28 cellular contexts compared by ENCODE assay signal in the genomic region with DNA sequence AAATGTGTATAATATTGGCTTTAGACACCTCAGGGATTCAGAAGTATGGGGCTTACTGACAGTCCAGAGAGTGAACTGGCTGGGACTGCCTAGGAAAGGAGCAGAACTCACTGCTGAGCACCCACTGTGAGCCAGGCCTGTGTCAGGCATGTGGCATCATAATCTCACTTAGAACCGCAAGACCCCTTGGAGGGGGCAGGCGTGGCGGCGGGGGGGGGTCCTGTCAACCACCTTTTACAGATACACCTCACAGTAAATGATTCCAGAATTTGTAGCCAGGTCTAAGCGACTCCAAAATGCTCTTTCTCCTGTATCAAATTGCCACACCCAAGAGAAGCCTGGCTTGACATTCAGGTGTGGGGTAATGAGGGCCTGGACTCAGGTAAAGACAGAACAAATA.
"Had no signal": no experiment of that assay in that cellular context is flagged by ENCODE, and none has a peak within 500 bp of the region (broad histone marks: within the 10 kb centered on the region; RNA-seq: fewer than 3 reads in every experiment).

No MANE protein-coding gene starts in this region.

- H3K4me1 Mint-ChIP-seq: stimulated activated effector memory CD8-positive, alpha-beta T cell treated with anti-CD3 and anti-CD28 coated beads, Interleukin-12 subunit alpha, Interleukin-12 subunit beta, amount 100 ng/mL, for 72 hours; stimulated activated memory B cell treated with anti-CD40 and anti-IgM and Interleukin-4, amounts not matched to agents 10 μg/mL and 1 μg/mL and 100 μg/mL, for 72 hours; stimulated activated naive B cell treated with anti-CD40 and anti-IgM and Interleukin-4, amounts not matched to agents 10 μg/mL and 1 μg/mL and 100 μg/mL, for 72 hours; stimulated activated naive CD8-positive, alpha-beta T cell treated with anti-CD3 and anti-CD28 coated beads, Interleukin-15, amount 100 ng/mL, for 72 hours had no signal

- H3K27ac ChIP-seq: stomach, suprapubic skin, testis, thoracic aorta, thyroid gland, tibial artery, tibial nerve, transverse colon, upper lobe of left lung, upper lobe of right lung, uterus, vagina had no signal

- H3K36me3 Mint-ChIP-seq: stimulated activated effector memory CD8-positive, alpha-beta T cell treated with anti-CD3 and anti-CD28 coated beads, Interleukin-12 subunit alpha, Interleukin-12 subunit beta, amount 100 ng/mL, for 72 hours; stimulated activated memory B cell treated with anti-CD40 and anti-IgM and Interleukin-4, amounts not matched to agents 10 μg/mL and 1 μg/mL and 100 μg/mL, for 72 hours; stimulated activated naive B cell treated with anti-CD40 and anti-IgM and Interleukin-4, amounts not matched to agents 10 μg/mL and 1 μg/mL and 100 μg/mL, for 72 hours; type B pancreatic cell had no signal

- H3K4me3 Mint-ChIP-seq: stimulated activated effector memory CD8-positive, alpha-beta T cell treated with anti-CD3 and anti-CD28 coated beads, Interleukin-12 subunit alpha, Interleukin-12 subunit beta, amount 100 ng/mL, for 72 hours; stimulated activated memory B cell treated with anti-CD40 and anti-IgM and Interleukin-4, amounts not matched to agents 10 μg/mL and 1 μg/mL and 100 μg/mL, for 72 hours; stimulated activated naive B cell treated with anti-CD40 and anti-IgM and Interleukin-4, amounts not matched to agents 10 μg/mL and 1 μg/mL and 100 μg/mL, for 72 hours; stimulated activated naive CD8-positive, alpha-beta T cell treated with anti-CD3 and anti-CD28 coated beads, Interleukin-15, amount 100 ng/mL, for 72 hours; stimulated activated naive CD8-positive, alpha-beta T cell treated with anti-CD3 and anti-CD28 coated beads, Interleukin-15, Interleukin-2, amounts not matched to agents 100 ng/mL and 50 ng/mL, for 24 hours; type B pancreatic cell had no signal

- H3K27me3 ChIP-seq: stomach, suprapubic skin, testis, thyroid gland, tibial artery, tibial nerve, transverse colon, upper lobe of left lung, upper lobe of right lung, uterus, vagina had no signal

- H3K36me3 ChIP-seq: stomach, suprapubic skin, thoracic aorta, thyroid gland, tibial artery, tibial nerve, transverse colon, upper lobe of left lung, upper lobe of right lung, uterus, vagina had no signal

- H3K27ac Mint-ChIP-seq: stimulated activated effector memory CD8-positive, alpha-beta T cell treated with anti-CD3 and anti-CD28 coated beads, Interleukin-12 subunit alpha, Interleukin-12 subunit beta, amount 100 ng/mL, for 72 hours; stimulated activated memory B cell treated with anti-CD40 and anti-IgM and Interleukin-4, amounts not matched to agents 10 μg/mL and 1 μg/mL and 100 μg/mL, for 72 hours; stimulated activated naive B cell treated with anti-CD40 and anti-IgM and Interleukin-4, amounts not matched to agents 10 μg/mL and 1 μg/mL and 100 μg/mL, for 72 hours; stimulated activated naive CD8-positive, alpha-beta T cell treated with anti-CD3 and anti-CD28 coated beads, Interleukin-15, amount 100 ng/mL, for 72 hours; stimulated activated naive CD8-positive, alpha-beta T cell treated with anti-CD3 and anti-CD28 coated beads, Interleukin-15, Interleukin-2, amounts not matched to agents 100 ng/mL and 50 ng/mL, for 24 hours; type B pancreatic cell had no signal

- H3K4me1 ChIP-seq: stomach, suprapubic skin, testis, thyroid gland, tibial artery, tibial nerve, transverse colon, upper lobe of left lung, upper lobe of right lung, uterus, vagina had no signal

- H3K9me3 ChIP-seq: testis, thoracic aorta, thyroid gland, transverse colon, uterus, vagina had no signal

- H3K4me3 ChIP-seq: stomach, suprapubic skin, testis, thoracic aorta, thyroid gland, tibial artery, tibial nerve, transverse colon, upper lobe of left lung, upper lobe of right lung, uterus, vagina had no signal

- ATAC-seq: stimulated activated effector memory CD8-positive, alpha-beta T cell treated with anti-CD3 and anti-CD28 coated beads, Interleukin-12 subunit alpha, Interleukin-12 subunit beta, amount 100 ng/mL, for 72 hours; stimulated activated memory B cell treated with anti-CD40 and anti-IgM and Interleukin-4, amounts not matched to agents 10 μg/mL and 1 μg/mL and 100 μg/mL, for 72 hours; stimulated activated naive B cell treated with anti-CD40 and anti-IgM and Interleukin-4, amounts not matched to agents 10 μg/mL and 1 μg/mL and 100 μg/mL, for 72 hours; stimulated activated naive CD8-positive, alpha-beta T cell treated with anti-CD3 and anti-CD28 coated beads, Interleukin-15, amount 100 ng/mL, for 72 hours; stimulated activated naive CD8-positive, alpha-beta T cell treated with anti-CD3 and anti-CD28 coated beads, Interleukin-15, Interleukin-2, amounts not matched to agents 100 U/mL and 50 U/mL, for 24 hours; upper lobe of right lung had no signal

- DNase-seq: stimulated activated CD4-positive, alpha-beta T cell treated with anti-CD3 and anti-CD28 coated beads, Interleukin-2, amount 100 ng/mL, for 48 hours; stimulated activated CD4-positive, alpha-beta T cell treated with anti-CD3 and anti-CD28 coated beads, Interleukin-4, amount 100 ng/mL, for 1 hour; stimulated activated CD4-positive, alpha-beta T cell treated with anti-CD3 and anti-CD28 coated beads, Interleukin-4, amount 100 ng/mL, for 24 hours; stimulated activated CD4-positive, alpha-beta T cell treated with anti-CD3 and anti-CD28 coated beads, Interleukin-4, amount 100 ng/mL, for 4 hours; stimulated activated CD8-positive, alpha-beta memory T cell treated with anti-CD3 and anti-CD28 coated beads, Interleukin-4, amount 100 ng/mL, for 48 hours; stimulated activated naive B cell treated with anti-CD40 and anti-IgM and Interleukin-4, amounts not matched to agents 10 μg/mL and 1 μg/mL and 100 μg/mL, for 72 hours; stimulated activated naive CD4-positive, alpha-beta T cell; stimulated activated naive CD4-positive, alpha-beta T cell treated with Interleukin-2 at 50 U/mL for 16 hours; stimulated activated naive CD8-positive, alpha-beta T cell treated with anti-CD3 and anti-CD28 coated beads, Interleukin-15, amount 100 ng/mL, for 72 hours; stimulated activated naive CD8-positive, alpha-beta T cell treated with anti-CD3 and anti-CD28 coated beads, Interleukin-15, Interleukin-2, amounts not matched to agents 100 U/mL and 50 U/mL, for 24 hours; stomach; substantia nigra; testis; thyroid gland; tibial artery; transverse colon; trophoblast cell; upper lobe of right lung; uterus had no signal
